Comparison of ENCODE assay signal across 1 cellular context in genomic region chr12:96048392-96048969, GRCh38.
A peak's percentile ranks its signal among the peaks of the same experiment; 100 is the strongest.
TF ChIP-seq lines count a peak whose summit lies in the region.

No MANE protein-coding gene starts in this region.

TF ChIP-seq in liver, 16 proteins besides CTCF, POLR2A, EP300 and RAD21 (continued from another document):
- no peak for TF ChIP-seq ZBTB33 (IDR thresholded peaks at IDR 0.05)
- no peak for TF ChIP-seq ATF3 (IDR thresholded peaks at IDR 0.05)
- no peak for TF ChIP-seq HNF4A (conservative IDR thresholded peaks at IDR 0.05)
- TF ChIP-seq RXRA (IDR thresholded peaks at IDR 0.05) = no peak
- TF ChIP-seq FOXA1 (IDR thresholded peaks at IDR 0.05) = no peak
- TF ChIP-seq MAX (IDR thresholded peaks at IDR 0.05) = no peak
- TF ChIP-seq JUND (IDR thresholded peaks at IDR 0.05) = no peak
- TF ChIP-seq NR2F2 (IDR thresholded peaks at IDR 0.05) = peak; percentile 17
- peak; percentile 20 for TF ChIP-seq FOXA2 (IDR thresholded peaks at IDR 0.05)
- TF ChIP-seq GABPA (IDR thresholded peaks at IDR 0.05 in 1 of 2, conservative IDR thresholded peaks at IDR 0.05 in 1 of 2) = no peak
